ENCODE assay signal across 1 cellular context in the genomic region with DNA sequence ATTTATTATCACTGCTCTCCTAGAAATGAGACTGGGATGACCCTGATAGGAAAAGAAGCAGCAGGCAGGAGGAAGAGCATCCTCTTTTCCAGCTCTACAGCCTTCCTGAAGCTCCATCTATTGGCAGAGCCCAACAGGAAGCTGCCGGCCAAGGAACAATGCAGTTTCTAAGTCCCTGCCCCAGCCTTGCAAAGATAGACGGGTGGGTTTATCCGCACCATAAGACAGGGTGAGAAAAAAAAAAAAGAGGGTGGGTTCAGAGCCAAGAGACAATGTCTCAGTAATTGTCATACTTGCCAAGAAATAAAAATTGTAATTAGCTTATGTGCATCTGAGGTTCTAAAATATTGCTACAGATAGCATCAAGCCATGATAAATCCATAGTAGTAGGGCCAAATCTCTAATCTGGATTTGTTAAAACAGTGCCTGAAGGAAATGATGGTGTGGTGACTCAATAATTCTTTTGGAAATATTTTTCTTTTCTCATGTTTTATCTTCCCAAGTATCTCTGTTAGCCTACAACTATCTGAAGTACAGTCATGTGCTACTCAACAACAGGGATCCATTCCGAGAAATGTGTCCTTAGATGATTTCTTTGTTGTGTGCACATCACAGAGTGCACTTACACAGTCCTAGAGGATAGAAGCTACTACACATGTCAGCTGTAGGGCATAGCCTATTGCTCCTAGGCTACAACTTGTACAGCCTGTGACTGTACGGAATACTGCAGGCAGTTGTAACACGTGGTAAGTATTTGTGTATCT.
TF ChIP-seq lines count a peak whose summit lies in the region.

No MANE protein-coding gene starts in this region.

TF ChIP-seq in HepG2, 621 proteins besides CTCF, POLR2A, EP300 and RAD21 (continued from another document):
- TF ChIP-seq ZSCAN22 (CRISPR knock-in tag; IDR thresholded peaks at IDR 0.05) (no peak), KAT2B (IDR thresholded peaks at IDR 0.05; ENCODE audit: borderline replicate concordance, low read depth, low read length) (no peak), HDAC6 (IDR thresholded peaks at IDR 0.05; ENCODE audit: low read depth, low read length) (no peak), POLR2AphosphoS2 (IDR thresholded peaks at IDR 0.05; ENCODE audit: low read depth, low read length) (no peak), SRSF1 (optimal IDR thresholded peaks at IDR 0.05; ENCODE audit: low read depth, low read length) (no peak), ZNF263 (CRISPR knock-in tag; IDR thresholded peaks at IDR 0.05) (no peak)
